In genomic region chr22:46070722-46071450, GRCh38 we compare ENCODE assay signal across 8 cellular contexts.
DNase-seq lines count a peak whose midpoint lies in the region; ATAC-seq, FAIRE-seq and TF ChIP-seq lines count a peak whose summit lies in the region.

No MANE protein-coding gene starts in this region.

- peak overlapping the region; percentile 80 for H3K4me3 ChIP-seq in GM12865 (ENCODE audit: low read depth, low read length)
- H3K4me3 ChIP-seq in left lung: peak overlapping the region; percentile 72 to 75

- DNase-seq in GM12865 (ENCODE audit: low read depth) (peak; percentile 78), HTR-8/SVneo (ENCODE audit: insufficient read length, low spot score) (peak; percentile 53), UCSD-AML1 (lab: John Stamatoyannopoulos, UW; ENCODE audit: unreplicated experiment) (peak; percentile 81), left lung (peak; percentile 46 to 89)
- DNase-seq in stimulated activated CD4-positive, alpha-beta T cell treated with anti-CD3 and anti-CD28 coated beads, Interleukin-4, amount 100 ng/mL, for 48 hours (ENCODE audit: low read depth in 2 of 2): peak; percentile 30 to 36

- intact Hi-C loops in left lung (cut with DNase I): loop anchor here in 1 of 2 donors (10.0 kb wide), 1 partner anchor 66 kb away; no protein-coding TSS in a partner anchor

- ATAC-seq in left lung: peak; percentile 43
- no peak for ATAC-seq in HG03565 (IDR thresholded peaks at IDR 0.05; ENCODE audit: unreplicated experiment)
- ATAC-seq in HG02884 (IDR thresholded peaks at IDR 0.05; ENCODE audit: unreplicated experiment): no peak

- no peaks in the 10 kb centered on the region for H3K9me3 ChIP-seq in left lung

- H3K27me3 ChIP-seq in left lung: no peaks in the 10 kb centered on the region

- peaks cover 0 to 11% of the 10 kb centered on the region in 2 donors for H3K36me3 ChIP-seq in left lung

- H3K4me1 ChIP-seq in left lung: peaks cover 26 to 79% of the 10 kb centered on the region in 2 donors

- no peak for TF ChIP-seq CTCF in GM12865 (IDR thresholded peaks at IDR 0.05; ENCODE audit: insufficient read depth, low read depth, low read length, missing control alignments)
- TF ChIP-seq CTCF in left lung (IDR thresholded peaks at IDR 0.05): no peak

- FAIRE-seq in HTR-8/SVneo (lab: Jason Lieb, UNC): peak; percentile 69

- peak overlapping the region; percentile 100 for H3K27ac ChIP-seq in cingulate gyrus (ENCODE audit: low read depth, low read length)
- peak overlapping the region; percentile 97 to 100 for H3K27ac ChIP-seq in left lung
